Comparison of ENCODE assay signal across 18 cellular contexts in the genomic region with DNA sequence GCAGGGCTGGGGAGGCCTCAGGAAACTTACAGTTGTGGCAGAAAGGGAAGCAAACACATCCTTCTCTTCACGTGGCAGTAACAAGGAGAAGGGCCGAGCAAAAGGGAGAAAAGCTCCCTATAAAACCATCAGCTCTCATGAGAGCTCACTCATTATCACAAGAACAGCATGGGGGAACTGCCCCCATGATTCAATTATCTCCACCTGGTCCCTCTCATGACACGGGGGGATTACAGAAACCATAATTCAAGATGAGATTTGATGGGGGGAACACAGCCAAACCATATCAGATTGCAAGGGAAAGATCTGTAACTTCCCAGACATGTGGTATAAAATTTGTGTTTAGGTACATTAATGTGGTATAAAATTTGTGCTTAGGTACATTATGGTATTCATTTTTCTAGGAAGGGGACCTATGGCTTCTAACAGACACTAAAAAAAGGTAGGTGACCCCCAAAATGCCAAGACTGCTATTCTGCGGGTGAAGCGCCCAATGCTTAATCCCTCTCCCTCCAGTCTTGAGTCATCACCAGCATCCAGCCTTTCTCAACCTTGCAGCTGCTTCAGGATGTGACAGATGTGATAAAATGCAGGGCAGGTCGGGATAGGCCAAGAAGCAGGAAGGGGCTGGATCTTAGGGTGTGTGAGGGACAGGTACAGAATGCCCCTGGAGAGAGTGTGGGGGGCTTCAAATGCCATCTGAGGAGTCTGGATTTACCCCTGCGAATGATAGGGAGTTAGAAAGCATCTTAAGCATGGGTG. TPM values are rescaled to one million over a fixed set of nuclear protein-coding genes. Genes with fewer than 3 reads are reported as not detected.
DNase-seq lines count a peak whose midpoint lies in the region; ATAC-seq, FAIRE-seq and TF ChIP-seq lines count a peak whose summit lies in the region.
"Had no signal": no experiment of that assay in that cellular context is flagged by ENCODE, and none has a peak within 500 bp of the region (broad histone marks: within the 10 kb centered on the region; RNA-seq: fewer than 3 reads in every experiment).

No MANE protein-coding gene starts in this region.

- no peak for TF ChIP-seq POLR2A in H54 (IDR thresholded peaks at IDR 0.05; ENCODE audit: low read depth, low read length)

- no peak overlapping the region for H3K4me3 Mint-ChIP-seq in stimulated activated effector memory CD8-positive, alpha-beta T cell treated with anti-CD3 and anti-CD28 coated beads, Interleukin-12 subunit alpha, Interleukin-12 subunit beta, amount 100 ng/mL, for 72 hours

- no peaks in the 10 kb centered on the region for H3K9me3 Mint-ChIP-seq in stimulated activated effector memory CD8-positive, alpha-beta T cell treated with anti-CD3 and anti-CD28 coated beads, Interleukin-12 subunit alpha, Interleukin-12 subunit beta, amount 100 ng/mL, for 72 hours

- no peak overlapping the region for H3K4me3 ChIP-seq in epithelial cell of esophagus (ENCODE audit: low read length)
- H3K4me3 ChIP-seq: GM23248, MG63, Peyer's patch had no signal

- no peak for ATAC-seq in stimulated activated effector memory CD8-positive, alpha-beta T cell treated with anti-CD3 and anti-CD28 coated beads, Interleukin-12 subunit alpha, Interleukin-12 subunit beta, amount 100 ng/mL, for 72 hours
- ATAC-seq in stimulated activated naive CD8-positive, alpha-beta T cell treated with anti-CD3 and anti-CD28 coated beads, Interleukin-15, Interleukin-2, amounts not matched to agents 100 U/mL and 50 U/mL, for 24 hours, result no peak

- H3K4me1 Mint-ChIP-seq in stimulated activated effector memory CD8-positive, alpha-beta T cell treated with anti-CD3 and anti-CD28 coated beads, Interleukin-12 subunit alpha, Interleukin-12 subunit beta, amount 100 ng/mL, for 72 hours, result peaks cover 10% of the 10 kb centered on the region

- peak overlapping the region; percentile 55 for H3K27ac Mint-ChIP-seq in stimulated activated effector memory CD8-positive, alpha-beta T cell treated with anti-CD3 and anti-CD28 coated beads, Interleukin-12 subunit alpha, Interleukin-12 subunit beta, amount 100 ng/mL, for 72 hours

- no peaks in the 10 kb centered on the region for H3K36me3 Mint-ChIP-seq in stimulated activated effector memory CD8-positive, alpha-beta T cell treated with anti-CD3 and anti-CD28 coated beads, Interleukin-12 subunit alpha, Interleukin-12 subunit beta, amount 100 ng/mL, for 72 hours

- no peak for TF ChIP-seq CTCF in epithelial cell of esophagus (IDR thresholded peaks at IDR 0.05; ENCODE audit: insufficient read depth, low read depth, low read length, missing control alignments)

- FAIRE-seq in H54 (lab: Jason Lieb, UNC), result no peak
- FAIRE-seq: GM19239 had no signal

- peak; percentile 44 for DNase-seq in NCI-H82 (lab: John Stamatoyannopoulos, UW)
- DNase-seq in NCI-H82 treated with DMSO at 0.1 percent for 48 hours (lab: John Stamatoyannopoulos, UW; ENCODE audit: unreplicated experiment), result no peak
- peak; percentile 74 for DNase-seq in SK-N-DZ (ENCODE audit: low spot score)
- DNase-seq in epithelial cell of esophagus (ENCODE audit: low read depth), result peak; percentile 34
- no peak for DNase-seq in stimulated activated effector memory CD8-positive, alpha-beta T cell treated with anti-CD3 and anti-CD28 coated beads, Interleukin-12 subunit alpha, Interleukin-12 subunit beta, amount 100 ng/mL, for 72 hours (ENCODE audit: low spot score in 2 of 2)
- no peak for DNase-seq in NCI-H2081 (lab: John Stamatoyannopoulos, UW)
- DNase-seq in stimulated activated naive CD8-positive, alpha-beta T cell treated with anti-CD3 and anti-CD28 coated beads, Interleukin-15, Interleukin-2, amounts not matched to agents 100 U/mL and 50 U/mL, for 24 hours, result no peak
- DNase-seq in H54 (ENCODE audit: insufficient read length, low spot score), result no peak
- DNase-seq: COR-L47, GM23248, KG1, MG63, NCI-H1105, NCI-H1694 treated with DMSO at 0.1 percent for 48 hours, NCI-H748 treated with DMSO at 0.1 percent for 48 hours, Peyer's patch, SIG-M5 had no signal

RNA-seq across cellular contexts. Expression of gene AMPD3, which starts 57.7 kb away (rescaled TPM):
- 5.2 and 13.0 TPM in 2 replicates for polyA plus RNA-seq in SK-N-DZ (2014; cell fraction: cytosol; rRNA removed)
- 8.2 and 8.4 TPM in 2 replicates for polyA plus RNA-seq in SK-N-DZ (2014; cell fraction: nucleus; rRNA removed)

Comparison
In these comparisons a context has a peak if more than half of its experiments do, and no peak if none do; other contexts are left out.
1. DNase-seq: peak in NCI-H82 (single experiment), SK-N-DZ (single experiment) and epithelial cell of esophagus (single experiment); none in NCI-H82 treated with DMSO at 0.1 percent for 48 hours (single experiment), stimulated activated effector memory CD8-positive, alpha-beta T cell treated with anti-CD3 and anti-CD28 coated beads, Interleukin-12 subunit alpha, Interleukin-12 subunit beta, amount 100 ng/mL, for 72 hours (0 of 2), NCI-H2081 (0 of 2), stimulated activated naive CD8-positive, alpha-beta T cell treated with anti-CD3 and anti-CD28 coated beads, Interleukin-15, Interleukin-2, amounts not matched to agents 100 U/mL and 50 U/mL, for 24 hours (single experiment) and H54 (single experiment).